8 cellular contexts compared by ENCODE assay signal in the genomic region with DNA sequence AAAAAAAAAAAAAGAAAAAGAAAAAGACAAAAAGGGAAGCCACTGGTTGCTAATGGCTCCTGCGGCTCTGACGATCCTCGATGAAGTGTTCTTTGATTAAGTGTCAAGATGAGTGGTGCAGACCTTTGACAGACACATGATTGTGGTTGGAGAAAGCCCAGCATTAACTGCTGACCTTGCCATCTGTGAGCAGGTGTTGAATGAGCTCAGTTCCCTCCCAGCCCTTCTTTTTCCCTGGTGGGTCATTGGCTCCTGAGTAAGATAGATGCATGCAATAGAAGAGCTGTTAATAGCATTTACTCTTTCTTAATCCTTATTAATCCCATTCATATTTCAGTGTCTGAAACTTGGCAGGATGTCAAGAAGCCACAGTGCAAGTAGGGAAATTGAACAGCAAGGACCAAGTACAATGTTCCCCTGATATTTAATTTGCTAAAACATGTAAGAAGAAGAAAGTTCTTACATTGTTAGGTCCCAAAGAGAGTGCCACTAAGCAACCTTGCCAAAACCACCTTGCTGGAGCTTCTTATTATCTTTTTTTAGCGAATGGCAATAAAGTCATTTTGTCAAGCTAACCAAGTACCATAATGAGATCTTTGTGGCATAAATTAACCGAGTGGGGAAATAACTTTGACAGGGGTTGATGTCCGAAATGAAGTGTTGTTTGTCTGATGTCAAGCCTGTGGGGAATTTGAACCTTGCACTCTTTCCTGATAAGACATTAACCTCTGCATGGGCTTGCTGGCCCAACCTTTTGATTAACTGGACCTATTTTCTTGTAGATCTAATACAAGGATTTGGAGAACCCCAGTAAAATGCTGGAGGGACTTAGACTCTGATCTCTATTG.
DNase-seq lines count a peak whose midpoint lies in the region; ATAC-seq and TF ChIP-seq lines count a peak whose summit lies in the region.

No MANE protein-coding gene starts in this region.

- no peaks in the 10 kb centered on the region for H3K9me2 ChIP-seq in OCI-LY7 (ENCODE audit: insufficient read depth, low read length)
- no peaks in the 10 kb centered on the region for H3K9me2 ChIP-seq in GM23248 (ENCODE audit: insufficient read depth)

- intact Hi-C loops in OCI-LY7 (cut with micrococcal nuclease; ENCODE audit: unreplicated experiment) = no loop called here

- H4K20me1 ChIP-seq in OCI-LY7 (ENCODE audit: insufficient read depth, low read length) = peaks cover 9% of the 10 kb centered on the region
- peaks cover 4% of the 10 kb centered on the region; the same call in 1 of the 2 replicates for H4K20me1 ChIP-seq in GM23248 (ENCODE audit: insufficient read depth)

- no peak overlapping the region for H3K9ac ChIP-seq in GM23248

- H3K79me2 ChIP-seq in OCI-LY7 (ENCODE audit: insufficient read depth, low read depth, low read length) = no peaks in the 10 kb centered on the region; the same call in 1 of the 2 replicates
- H3K79me2 ChIP-seq in GM23248 (ENCODE audit: insufficient read depth) = peaks cover 65% of the 10 kb centered on the region

- H2AFZ ChIP-seq in OCI-LY7 (ENCODE audit: low read length) (no peak overlapping the region), GM23248 (no peak overlapping the region)

- in situ Hi-C loops in GM23248 (cut with MboI) = no loop called here

- ATAC-seq in HG03108 (IDR thresholded peaks at IDR 0.05; ENCODE audit: unreplicated experiment) = peak; percentile 65

- H3K36me3 ChIP-seq in OCI-LY7 (ENCODE audit: insufficient read depth, low read length) (no peaks in the 10 kb centered on the region), GM23248 (ENCODE audit: low read depth) (no peaks in the 10 kb centered on the region)

- WGBS in GM23248 (ENCODE audit: low coverage in 1 of 2, low lambda C conversion rate in 2 of 2, missing lambda C conversion rate in 2 of 2), 2 experiments = 95 to 98% methylated on average over 6 of the region's 6 CpGs

- no peak for TF ChIP-seq CTCF in C4-2B (conservative IDR thresholded peaks at IDR 0.05)
- TF ChIP-seq CTCF in OCI-LY7 (conservative IDR thresholded peaks at IDR 0.05; ENCODE audit: low read length) = no peak

- no peaks in the 10 kb centered on the region for H3K9me3 ChIP-seq in OCI-LY7 (ENCODE audit: low read length)
- H3K9me3 ChIP-seq in GM23248 (ENCODE audit: low read depth) = no peaks in the 10 kb centered on the region

- H3K4me3 ChIP-seq in OCI-LY7 (ENCODE audit: low read depth, low read length, poor library complexity, severe bottlenecking) = no peak overlapping the region
- H3K4me3 ChIP-seq in GM23248 = no peak overlapping the region

- no peaks in the 10 kb centered on the region for H3K27me3 ChIP-seq in GM23248 (replicated peaks; ENCODE audit: insufficient read depth)

- DNase-seq in OCI-LY7 (ENCODE audit: low spot score) = no peak
- DNase-seq in kidney tubule cell (ENCODE audit: low spot score) = peak; percentile 68
- no peak for DNase-seq in NCI-H1048 (lab: John Stamatoyannopoulos, UW)
- no peak for DNase-seq in GM23248
- no peak for DNase-seq in effector CD8-positive, alpha-beta T cell (lab: John Stamatoyannopoulos, UW)
- DNase-seq in activated effector memory CD4-positive, alpha-beta T cell treated with Interleukin-2 at 50 U/mL for 16 hours = no peak

- H3F3A ChIP-seq in GM23248 (ENCODE audit: insufficient read depth) = no peaks in the 10 kb centered on the region

- POLR2A ChIA-PET in OCI-LY7 (lab: Charles Lee) = interaction anchor here (0.9 to 1.4 kb wide), 2 partner anchors 31 to 157 kb away, joined by 3 to 5 read pairs; no protein-coding TSS in a partner anchor

- CTCF ChIA-PET in OCI-LY7 (lab: Charles Lee; ENCODE audit: unreplicated experiment) = interaction anchor here (0.6 to 1.4 kb wide), 3 partner anchors 11 to 160 kb away, joined by 3 to 6 read pairs (median 3); no protein-coding TSS in a partner anchor

- peak overlapping the region; percentile 37 for H3K4me2 ChIP-seq in OCI-LY7 (ENCODE audit: low read length)
- no peak overlapping the region for H3K4me2 ChIP-seq in GM23248 (ENCODE audit: unreplicated experiment)

- BruUV-seq in OCI-LY7 (replicated peaks; lab: Mats Ljungman, UMichigan) = no TSS peak

- H3K4me1 ChIP-seq in OCI-LY7 (ENCODE audit: insufficient read depth, low read length, poor library complexity, severe bottlenecking) (peaks cover 36% of the 10 kb centered on the region), GM23248 (ENCODE audit: insufficient read depth) (peaks cover 11% of the 10 kb centered on the region)

- H3K27ac ChIP-seq in C4-2B (peak overlapping the region; percentile 49; the same call in 1 of the 2 replicates), OCI-LY7 (ENCODE audit: low read depth, low read length, poor library complexity, severe bottlenecking) (no peak overlapping the region), GM23248 (no peak overlapping the region)
